Comparison of ENCODE assay signal across 8 cellular contexts in the genomic region with DNA sequence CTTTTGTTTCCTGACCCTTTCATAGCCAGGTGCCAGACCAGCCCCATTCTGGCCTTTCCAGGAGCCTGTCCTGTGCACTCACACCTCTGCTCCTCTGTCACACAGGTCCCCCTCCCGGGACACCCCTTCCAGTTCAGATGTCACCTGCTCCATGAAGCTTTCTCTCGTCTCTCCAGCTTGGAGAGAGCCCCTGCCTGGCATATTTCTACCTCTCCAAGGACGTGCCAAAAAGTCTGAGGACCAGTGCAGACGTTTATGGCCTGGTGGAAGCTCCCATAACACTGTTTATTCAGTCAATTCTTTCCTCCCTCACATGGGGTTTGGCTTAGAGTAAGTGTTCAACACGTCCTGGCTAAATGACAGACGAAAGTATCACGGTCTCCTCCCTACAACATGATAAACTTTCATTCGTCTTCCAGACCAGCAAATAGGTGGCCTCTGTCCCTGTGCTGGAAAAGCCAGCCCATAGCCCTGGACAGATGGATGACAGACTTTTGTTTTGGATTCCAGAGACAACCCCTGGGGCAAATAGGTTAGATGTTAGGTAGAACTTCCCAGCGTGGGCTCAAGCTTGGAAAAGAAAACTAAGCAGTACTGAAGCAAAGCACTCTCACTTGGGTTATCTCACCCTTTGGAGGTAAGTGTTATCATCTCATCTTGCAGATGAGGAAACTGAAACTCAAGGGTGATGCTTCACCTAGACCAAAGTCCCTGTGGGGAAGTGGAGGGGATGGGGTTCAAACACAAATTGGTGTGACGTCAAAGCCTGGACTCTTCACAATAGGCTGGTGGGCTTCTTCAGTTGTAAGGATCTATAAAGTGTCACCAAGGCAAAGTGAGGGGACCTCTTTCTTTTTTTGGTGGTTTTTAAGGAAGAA. TPM values are rescaled to one million over a fixed set of nuclear protein-coding genes. Genes with fewer than 3 reads are reported as not detected.
DNase-seq lines count a peak whose midpoint lies in the region; ATAC-seq, FAIRE-seq and TF ChIP-seq lines count a peak whose summit lies in the region.

No MANE protein-coding gene starts in this region.

- peak overlapping the region; percentile 53 to 97 (median 80) for H3K27ac Mint-ChIP-seq in naive thymus-derived CD8-positive, alpha-beta T cell

- TF ChIP-seq EP300 in A549 (IDR thresholded peaks at IDR 0.05) (no peak), GM12878 (IDR thresholded peaks at IDR 0.05; ENCODE audit: borderline replicate concordance in 1 of 2, control insufficient read depth in 1 of 2, low read depth in 2 of 2, low read length in 2 of 2) (peak in 1 of 2 experiments; percentile 72; a peak in 2 of 4 replicates)

- WGBS in A549 (ENCODE audit: missing lambda C conversion rate), result 57% methylated on average over 9 of the region's 10 CpGs
- under 1% methylated on average over 10 of the region's 10 CpGs for WGBS in GM12878 (ENCODE audit: insufficient coverage, insufficient replicate concordance, low lambda C conversion rate, missing lambda C conversion rate)

- POLR2A ChIA-PET in A549 (lab: Yijun Ruan, JAX) (no interaction called here), GM12878 (lab: Charles Lee) (interaction anchor here (2.4 to 4.3 kb wide), 3 partner anchors 8 to 49 kb away, joined by 20 to 58 read pairs (median 32); no protein-coding TSS in a partner anchor)
- POLR2A ChIA-PET in naive thymus-derived CD8-positive, alpha-beta T cell (lab: Charles Lee), result interaction anchor here (3.0 to 4.5 kb wide), 2 partner anchors 9 to 51 kb away, joined by 47 to 85 read pairs; partner anchors contain the start of gene ECE1

- peaks cover 0 to 2% of the 10 kb centered on the region in 2 experiments; a peak in 1 of 4 replicates for H3K27me3 ChIP-seq in GM12878 (replicated peaks in 1 of 2; ENCODE audit: control insufficient read depth in 2 of 2, insufficient read depth in 2 of 2, low read length in 1 of 2)

- peak overlapping the region in 9 of 10 donors; percentile 82 to 92 (median 88) for H3K4me3 Mint-ChIP-seq in naive thymus-derived CD8-positive, alpha-beta T cell

- H3K27ac ChIP-seq in A549 (0 out of 6 replicates have a peak overlapping the region, but pooled peaks of 1 of the 2 experiments have one; percentile 31), GM12878 (ENCODE audit: control insufficient read depth, insufficient read depth) (peak overlapping the region; percentile 38; the same call in 1 of the 2 replicates)

- no peaks in the 10 kb centered on the region for H3K36me3 ChIP-seq in GM12878 (ENCODE audit: control insufficient read depth in 2 of 2, insufficient read depth in 2 of 2, low read length in 1 of 2)

- peaks cover 13% of the 10 kb centered on the region for H3K79me2 ChIP-seq in GM12878 (ENCODE audit: control insufficient read depth, insufficient read depth, low read length)

- no peaks in the 10 kb centered on the region for H3K27me3 Mint-ChIP-seq in naive thymus-derived CD8-positive, alpha-beta T cell

- intact Hi-C loops in GM12878 (cut with micrococcal nuclease; ENCODE audit: unreplicated experiment), result loop anchor here (1.0 kb wide), 2 partner anchors 9 to 49 kb away; no protein-coding TSS in a partner anchor

- ATAC-seq in A549 (no peak), GM12878 (peak; percentile 66)
- ATAC-seq in naive thymus-derived CD8-positive, alpha-beta T cell, result peak in 1 of 2 donors; percentile 13

- DNase-seq in A549 (ENCODE audit: low read depth in 1 of 2, low spot score in 1 of 2) (no peak), GM19239 (ENCODE audit: insufficient read length, low spot score) (no peak), GM12878 (ENCODE audit: low read depth, low spot score) (no peak), H54 (ENCODE audit: insufficient read length, low spot score) (no peak), DMS114 treated with DMSO at 0.1 percent for 48 hours (lab: John Stamatoyannopoulos, UW; ENCODE audit: unreplicated experiment) (no peak), NCI-H526 treated with DMSO at 0.1 percent for 48 hours (lab: John Stamatoyannopoulos, UW) (no peak), NCI-H446 (lab: John Stamatoyannopoulos, UW) (no peak)
- peak in 3 of 10 donors; percentile 28 to 38 (median 36) for DNase-seq in naive thymus-derived CD8-positive, alpha-beta T cell

- no peak overlapping the region for H3K4me3 ChIP-seq in A549
- H3K4me3 ChIP-seq in GM12878, result peak overlapping the region; percentile 98

- peak overlapping the region; percentile 83 for H3K4me2 ChIP-seq in A549
- H3K4me2 ChIP-seq in GM12878 (ENCODE audit: control insufficient read depth, insufficient read depth), result peak overlapping the region; percentile 94

- BruUV-seq in GM12878 (replicated peaks; lab: Mats Ljungman, UMichigan), result TSS peak; percentile 53

- no peaks in the 10 kb centered on the region for H3K36me3 Mint-ChIP-seq in naive thymus-derived CD8-positive, alpha-beta T cell

- TF ChIP-seq CTCF in A549 (IDR thresholded peaks at IDR 0.05) (no peak), GM12878 (IDR thresholded peaks at IDR 0.05 in 2 of 3, conservative IDR thresholded peaks at IDR 0.05 in 1 of 3; ENCODE audit: control insufficient read depth in 2 of 3, extremely low read depth in 1 of 3, insufficient read depth in 1 of 3, low read depth in 3 of 3, low read length in 3 of 3) (no peak)

- H3K4me1 ChIP-seq in A549, result peaks cover 59% of the 10 kb centered on the region
- peaks cover 34% of the 10 kb centered on the region for H3K4me1 ChIP-seq in GM12878 (ENCODE audit: control insufficient read depth, insufficient read depth, low read length)

- no peaks in the 10 kb centered on the region for H4K20me1 ChIP-seq in GM12878 (ENCODE audit: control insufficient read depth, insufficient read depth)

- SMC1A ChIA-PET in GM12878 (lab: Charles Lee; ENCODE audit: uncharacterized antibody, unreplicated experiment), result interaction anchor here (0.5 to 1.9 kb wide), 9 partner anchors 9 to 73 kb away, joined by 3 to 8 read pairs (median 4); no protein-coding TSS in a partner anchor

- CTCF ChIA-PET in A549 (lab: Yijun Ruan, JAX), result interaction anchor here (1.3 to 2.0 kb wide), 2 partner anchors 10 to 88 kb away, joined by 4 to 11 read pairs; no protein-coding TSS in a partner anchor
- CTCF ChIA-PET in GM12878 (lab: Yijun Ruan, JAX), result interaction anchor here (1.4 to 3.9 kb wide), 3 partner anchors 8 to 72 kb away, joined by 5 to 29 read pairs (median 10); no protein-coding TSS in a partner anchor

- no peak for FAIRE-seq in A549 (lab: Jason Lieb, UNC)
- peak; percentile 85 for FAIRE-seq in GM19239 (lab: Jason Lieb, UNC)
- peak; percentile 77 for FAIRE-seq in GM12878 (lab: Jason Lieb, UNC)
- FAIRE-seq in H54 (lab: Jason Lieb, UNC), result no peak

- in situ Hi-C loops in GM12878 (cut with MboI), result no loop called here

- no peaks in the 10 kb centered on the region for H3K9me3 Mint-ChIP-seq in naive thymus-derived CD8-positive, alpha-beta T cell

- H3K4me1 Mint-ChIP-seq in naive thymus-derived CD8-positive, alpha-beta T cell, result peaks cover 41 to 65% (median 61%) of the 10 kb centered on the region in 4 donors

- H3K9me3 ChIP-seq in A549, result no peaks in the 10 kb centered on the region
- no peaks in the 10 kb centered on the region; the same call in 2 of the 3 replicates for H3K9me3 ChIP-seq in GM12878 (replicated peaks; ENCODE audit: control insufficient read depth, insufficient read depth, low read length)

- no peak overlapping the region for H2AFZ ChIP-seq in GM12878 (ENCODE audit: control insufficient read depth, low read depth, low read length)

- TF ChIP-seq RAD21 in A549 (conservative IDR thresholded peaks at IDR 0.05 in 1 of 2, IDR thresholded peaks at IDR 0.05 in 1 of 2) (no peak), GM12878 (IDR thresholded peaks at IDR 0.05; ENCODE audit: insufficient read depth, low read depth, low read length) (no peak)

- RAD21 ChIA-PET in GM12878 (lab: Charles Lee; ENCODE audit: unreplicated experiment), result interaction anchor here (0.8 to 2.3 kb wide), 5 partner anchors 9 to 88 kb away, joined by 3 to 12 read pairs (median 3); no protein-coding TSS in a partner anchor

- TF ChIP-seq POLR2A in A549 (IDR thresholded peaks at IDR 0.05; ENCODE audit: low read length) (no peak), GM12878 (IDR thresholded peaks at IDR 0.05; ENCODE audit: low read depth, low read length) (no peak), H54 (IDR thresholded peaks at IDR 0.05; ENCODE audit: low read depth, low read length) (no peak)

- peak overlapping the region; percentile 64; the same call in 1 of the 2 replicates for H3K9ac ChIP-seq in GM12878 (ENCODE audit: control insufficient read depth, insufficient read depth, low read length)

TF ChIP-seq in A549, 52 proteins besides CTCF, POLR2A, EP300 and RAD21 (continues in another document):
- TF ChIP-seq ZSCAN20 (CRISPR knock-in tag; IDR thresholded peaks at IDR 0.05), result no peak

TF ChIP-seq in GM12878, 131 proteins besides CTCF, POLR2A, EP300 and RAD21 (continues in another document):
- TF ChIP-seq CREM (IDR thresholded peaks at IDR 0.05; ENCODE audit: low read depth) (peak; percentile 88; the same call in 1 of the 2 replicates), MEF2B (IDR thresholded peaks at IDR 0.05; ENCODE audit: partially characterized antibody, poor library complexity, severe bottlenecking) (peak; percentile 80)

RNA-seq across cellular contexts. Expression of gene ECE1, which starts 52.9 kb away (rescaled TPM):
- 81.8 and 86.4 TPM in 2 replicates for polyA plus RNA-seq in A549 (2011; rRNA removed)
- polyA plus RNA-seq in A549 (2012; cell fraction: cytosol; rRNA removed), result 32.0 and 38.7 TPM in 2 replicates
- 55.8 and 74.0 TPM in 2 replicates for polyA plus RNA-seq in A549 (2012; cell fraction: nucleus; rRNA removed)
- 40.5 to 53.2 TPM (median 45.7 TPM) in 3 replicates for polyA plus RNA-seq in A549 (2017; fragmentation: RNase III; extraction: RNeasy Plus Mini Kit Qiagen cat#74134 plus additional on column Dnase treatment)
- 48.6 and 51.8 TPM in 2 replicates for polyA minus RNA-seq in A549 (2011; rRNA and poly(A)+ RNA removed)
- total RNA-seq in GM12878 (2013; cell fraction: nucleolus; rRNA removed), result 121 and 133 TPM in 2 replicates
- total RNA-seq in GM12878 (2014; rRNA removed), result 39.9 and 40.5 TPM in 2 replicates
- total RNA-seq in GM12878 (2014; rRNA removed; fragmentation: Illumina TruSeq; extraction: Trizol), result 19.2 and 20.4 TPM in 2 replicates
- 81.0 and 81.5 TPM in 2 replicates for total RNA-seq in GM12878 (2021)
- polyA plus RNA-seq in GM12878 (2011; ENCODE audit: low read depth), result 13.5 TPM
- polyA plus RNA-seq in GM12878 (2011; rRNA removed), result 23.4 and 34.2 TPM in 2 replicates
- polyA plus RNA-seq in GM12878 (2011; cell fraction: cytosol; rRNA removed), result 20.8 and 22.4 TPM in 2 replicates
- 46.3 and 47.3 TPM in 2 replicates for polyA plus RNA-seq in GM12878 (2011; cell fraction: nucleus; rRNA removed)
- 11.0 and 13.7 TPM in 2 replicates for polyA plus RNA-seq in GM12878 (2012)
- 39.6 and 50.9 TPM in 2 replicates for polyA plus RNA-seq in GM12878 (2014; fragmentation: Illumina TruSeq; extraction: Trizol)
- 1 to 10 TPM in 1 of 2 experiments, under 1 TPM in 1; 0.97 to 2.4 TPM for polyA plus RNA-seq in GM12878 (2014; fragmentation: Nextera tagmentation; extraction: Ambion mirVana)
- 32.2 and 41.0 TPM in 2 replicates for polyA plus RNA-seq in GM12878 (2014; rRNA removed)
- 10 to 100 TPM; 40.5 to 43.6 TPM for polyA plus RNA-seq in GM12878 (2016; fragmentation: Nextera tagmentation; extraction: Ambion mirVana)
- 36.1 and 38.8 TPM in 2 replicates for polyA minus RNA-seq in GM12878 (2011; rRNA and poly(A)+ RNA removed)
- 15.8 and 16.8 TPM in 2 replicates for polyA minus RNA-seq in GM12878 (2011; cell fraction: cytosol; rRNA and poly(A)+ RNA removed)
- polyA minus RNA-seq in GM12878 (2011; cell fraction: nucleus; rRNA and poly(A)+ RNA removed), result 31.1 and 39.1 TPM in 2 replicates
- total RNA-seq in naive thymus-derived CD8-positive, alpha-beta T cell, result 10 to 100 TPM; 51.7 to 53.6 TPM
- 10 to 100 TPM in 2 of 3 donors, 1 to 10 TPM in 1; 9.1 to 37.3 (median 20.5) TPM for polyA plus RNA-seq in naive thymus-derived CD8-positive, alpha-beta T cell

Comparison
In these comparisons a context has a peak if more than half of its experiments do, and no peak if none do; other contexts are left out.
1. Of the 24 proteins assayed by ChIP-seq in both GM12878 and A549: peak only in GM12878: CHD2; only in A549: none; in both: none; in neither: 22; mixed calls (peak in some experiments, not most) for 1.